In genomic region chr6:32255212-32256153, GRCh38 we compare ENCODE assay signal across 8 cellular contexts. TPM values are rescaled to one million over a fixed set of nuclear protein-coding genes. Genes with fewer than 3 reads are reported as not detected.
DNase-seq lines count a peak whose midpoint lies in the region; TF ChIP-seq lines count a peak whose summit lies in the region.

No MANE protein-coding gene starts in this region.

- TF ChIP-seq CTCF in epithelial cell of esophagus (IDR thresholded peaks at IDR 0.05; ENCODE audit: insufficient read depth, low read depth, low read length, missing control alignments), result peak; percentile 67

- DNase-seq in DMS 273 (lab: John Stamatoyannopoulos, UW; ENCODE audit: unreplicated experiment), result peak; percentile 70
- DNase-seq in DMS 273 treated with DMSO at 0.1 percent for 48 hours (lab: John Stamatoyannopoulos, UW), result no peak
- DNase-seq in NCI-H1930 (lab: John Stamatoyannopoulos, UW), result peak; percentile 60 to 81
- DNase-seq in activated CD8-positive, alpha-beta memory T cell treated with anti-CD3 and anti-CD28 coated beads, Interleukin-2, amount 50 U/mL, for 4 hours, result peak; percentile 65
- peak; percentile 91 for DNase-seq in epithelial cell of esophagus (ENCODE audit: low read depth)
- DNase-seq in midbrain (lab: John Stamatoyannopoulos, UW), result peak; percentile 45
- DNase-seq in stimulated activated CD8-positive, alpha-beta memory T cell treated with anti-CD3 and anti-CD28 coated beads, Interleukin-15, amount 100 ng/mL, for 48 hours (ENCODE audit: low read depth in 2 of 2), result peak; percentile 55 to 65
- no peak for DNase-seq in mesenteric fat pad (ENCODE audit: low spot score)

- H3K4me3 ChIP-seq in epithelial cell of esophagus (ENCODE audit: low read length), result peak overlapping the region; percentile 30

RNA-seq across cellular contexts. Expression of gene NOTCH4, which starts 31.6 kb away (rescaled TPM):
- 113 TPM for total RNA-seq in mesenteric fat pad

Comparison
In these comparisons a context has a peak if more than half of its experiments do, and no peak if none do; other contexts are left out.
1. DNase-seq: peak in DMS 273 (single experiment), NCI-H1930 (2 of 2), activated CD8-positive, alpha-beta memory T cell treated with anti-CD3 and anti-CD28 coated beads, Interleukin-2, amount 50 U/mL, for 4 hours (single experiment), epithelial cell of esophagus (single experiment), midbrain (single experiment) and stimulated activated CD8-positive, alpha-beta memory T cell treated with anti-CD3 and anti-CD28 coated beads, Interleukin-15, amount 100 ng/mL, for 48 hours (2 of 2); none in DMS 273 treated with DMSO at 0.1 percent for 48 hours (single experiment) and mesenteric fat pad (single experiment).